9 cellular contexts compared by ENCODE assay signal in the genomic region with DNA sequence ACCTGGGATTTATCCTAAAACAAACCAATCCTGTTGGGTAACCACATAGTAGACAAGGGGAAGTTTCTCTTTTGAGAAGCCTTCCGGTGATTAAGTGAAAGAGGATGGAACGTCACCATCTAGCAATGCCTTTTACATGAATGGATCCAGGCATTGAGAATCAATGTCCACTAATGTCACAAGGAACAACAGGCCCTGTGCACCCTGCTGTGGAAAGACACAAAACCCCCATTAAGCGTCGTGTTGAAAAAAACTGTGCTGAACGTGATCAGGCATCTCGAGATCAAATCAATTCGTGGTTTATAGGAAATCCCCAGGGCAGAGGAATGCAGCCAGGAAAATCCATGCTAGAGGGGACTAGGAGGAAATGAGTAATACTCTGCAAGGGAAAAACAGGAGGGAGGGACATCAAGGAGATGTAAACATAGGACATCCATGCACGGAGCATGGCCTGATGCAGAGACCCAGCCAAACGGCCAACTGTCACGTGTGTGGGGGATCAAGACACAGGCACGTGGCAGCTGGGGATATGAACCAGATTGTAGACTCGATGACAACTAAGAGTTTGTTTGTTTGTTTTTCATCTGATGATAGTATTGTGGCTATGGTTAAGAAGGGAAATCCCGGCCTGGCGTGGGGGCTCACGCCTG. TPM values are rescaled to one million over a fixed set of nuclear protein-coding genes. Genes with fewer than 3 reads are reported as not detected.
DNase-seq lines count a peak whose midpoint lies in the region; ATAC-seq, FAIRE-seq and TF ChIP-seq lines count a peak whose summit lies in the region.
"Had no signal": no experiment of that assay in that cellular context is flagged by ENCODE, and none has a peak within 500 bp of the region (broad histone marks: within the 10 kb centered on the region; RNA-seq: fewer than 3 reads in every experiment).

No MANE protein-coding gene starts in this region.

- no peak overlapping the region for H3K4me3 ChIP-seq in prostate gland
- H3K4me3 ChIP-seq: pancreas had no signal

- FAIRE-seq in frontal cortex (lab: Jason Lieb, UNC), result no peak
- FAIRE-seq: pancreas had no signal

- no peaks in the 10 kb centered on the region for H3K4me1 ChIP-seq in prostate gland (replicated peaks)
- H3K4me1 ChIP-seq: pancreas had no signal

- no peaks in the 10 kb centered on the region for H3K9me3 ChIP-seq in prostate gland
- H3K9me3 ChIP-seq: pancreas had no signal

- ATAC-seq in GM19324 (IDR thresholded peaks at IDR 0.05; ENCODE audit: low FRiP score, unreplicated experiment), result no peak

- 34% methylated on average over 15 of the region's 15 CpGs for WGBS in prostate gland

- intact Hi-C loops in prostate gland (cut with DNase I), result no loop called here

- TF ChIP-seq CTCF in prostate gland (IDR thresholded peaks at IDR 0.05), result no peak

- peak; percentile 93 for DNase-seq in COLO829 (ENCODE audit: low spot score)
- peak; percentile 51 for DNase-seq in T1000 (lab: John Stamatoyannopoulos, UW)
- peak; percentile 31 to 37 for DNase-seq in frontal cortex (ENCODE audit: low spot score in 2 of 2)
- DNase-seq in prostate gland (ENCODE audit: low spot score), result no peak
- DNase-seq in DMS 273 treated with DMSO at 0.1 percent for 48 hours (lab: John Stamatoyannopoulos, UW), result no peak
- no peak for DNase-seq in stimulated activated CD4-positive, alpha-beta T cell treated with anti-CD3 and anti-CD28 coated beads, Interleukin-4, amount 100 ng/mL, for 1 hour
- no peak for DNase-seq in iPS-NIHi11 (ENCODE audit: low spot score)
- DNase-seq: pancreas had no signal

- TF ChIP-seq POLR2A in prostate gland (IDR thresholded peaks at IDR 0.05), result no peak

- no peaks in the 10 kb centered on the region for H3K27me3 ChIP-seq in prostate gland (replicated peaks; ENCODE audit: insufficient read depth)
- H3K27me3 ChIP-seq: pancreas had no signal

- H3K36me3 ChIP-seq in prostate gland, result no peaks in the 10 kb centered on the region
- H3K36me3 ChIP-seq: pancreas had no signal

- H3K27ac ChIP-seq in prostate gland, result peak overlapping the region; percentile 31 to 65

RNA-seq across cellular contexts. Expression of a gene that starts 38.6 kb away (rescaled TPM):
- total RNA-seq in frontal cortex (33.8 TPM), prostate gland (10 to 100 TPM; 25.6 to 28.9 TPM)

Comparison
In these comparisons a context has a peak if more than half of its experiments do, and no peak if none do; other contexts are left out.
1. DNase-seq: peak in COLO829 (single experiment), T1000 (single experiment) and frontal cortex (2 of 2); none in prostate gland (single experiment), DMS 273 treated with DMSO at 0.1 percent for 48 hours (single experiment), stimulated activated CD4-positive, alpha-beta T cell treated with anti-CD3 and anti-CD28 coated beads, Interleukin-4, amount 100 ng/mL, for 1 hour (single experiment) and iPS-NIHi11 (single experiment).